23 cellular contexts compared by ENCODE assay signal in genomic region chr15:63299981-63300575, GRCh38.
"Had no signal": no experiment of that assay in that cellular context is flagged by ENCODE, and none has a peak within 500 bp of the region (broad histone marks: within the 10 kb centered on the region; RNA-seq: fewer than 3 reads in every experiment).

No MANE protein-coding gene starts in this region.

- ATAC-seq: effector memory CD8-positive, alpha-beta T cell; left lobe of liver; naive thymus-derived CD8-positive, alpha-beta T cell; psoas muscle; right cardiac atrium; stimulated activated effector memory CD8-positive, alpha-beta T cell treated with anti-CD3 and anti-CD28 coated beads, Interleukin-12 subunit alpha, Interleukin-12 subunit beta, amount 100 ng/mL, for 72 hours had no signal

- H2AFZ ChIP-seq: hepatocyte had no signal

- H3K36me3 ChIP-seq: ovary, thyroid gland had no signal

- H3K4me2 ChIP-seq: hepatocyte had no signal

- H3K9me3 ChIP-seq: ovary, psoas muscle, sigmoid colon, stomach, thyroid gland had no signal

- H3K27me3 ChIP-seq: hepatocyte, ovary, sigmoid colon, stomach, thyroid gland had no signal

- DNase-seq: cortex of kidney; effector memory CD8-positive, alpha-beta T cell; head of caudate nucleus; kidney; mesendoderm; naive thymus-derived CD8-positive, alpha-beta T cell; nephron progenitor cell; occipital lobe; ovary; posterior cingulate gyrus; psoas muscle; right cardiac atrium; sigmoid colon; stimulated activated CD4-positive, alpha-beta T cell treated with anti-CD3 and anti-CD28 coated beads, Interleukin-2, amount 100 ng/mL, for 24 hours; stimulated activated CD4-positive, alpha-beta T cell treated with anti-CD3 and anti-CD28 coated beads, Interleukin-4, amount 100 ng/mL, for 24 hours; stimulated activated naive CD4-positive, alpha-beta T cell treated with Interleukin-2 at 50 U/mL for 16 hours; stomach; thyroid gland; trophoblast cell had no signal

- H3K27me3 Mint-ChIP-seq: effector memory CD8-positive, alpha-beta T cell; naive thymus-derived CD8-positive, alpha-beta T cell had no signal

- H3K4me3 Mint-ChIP-seq: effector memory CD8-positive, alpha-beta T cell; naive thymus-derived CD8-positive, alpha-beta T cell; nephron progenitor cell; stimulated activated effector memory CD8-positive, alpha-beta T cell treated with anti-CD3 and anti-CD28 coated beads, Interleukin-12 subunit alpha, Interleukin-12 subunit beta, amount 100 ng/mL, for 72 hours had no signal

- H3K9me3 Mint-ChIP-seq: effector memory CD8-positive, alpha-beta T cell; naive thymus-derived CD8-positive, alpha-beta T cell; nephron progenitor cell; stimulated activated effector memory CD8-positive, alpha-beta T cell treated with anti-CD3 and anti-CD28 coated beads, Interleukin-12 subunit alpha, Interleukin-12 subunit beta, amount 100 ng/mL, for 72 hours had no signal

- H3K27ac ChIP-seq: hepatocyte, ovary, psoas muscle, sigmoid colon, stomach, thyroid gland had no signal

- H3K27ac Mint-ChIP-seq: effector memory CD8-positive, alpha-beta T cell; nephron progenitor cell; stimulated activated effector memory CD8-positive, alpha-beta T cell treated with anti-CD3 and anti-CD28 coated beads, Interleukin-12 subunit alpha, Interleukin-12 subunit beta, amount 100 ng/mL, for 72 hours had no signal

- H3K4me3 ChIP-seq: hepatocyte, lung, ovary, psoas muscle, sigmoid colon, stomach, thyroid gland had no signal
